27 cellular contexts compared by ENCODE assay signal in genomic region chr16:56800355-56800754, GRCh38.
DNase-seq lines count a peak whose midpoint lies in the region; ATAC-seq and TF ChIP-seq lines count a peak whose summit lies in the region.
"Had no signal": no experiment of that assay in that cellular context is flagged by ENCODE, and none has a peak within 500 bp of the region (broad histone marks: within the 10 kb centered on the region; RNA-seq: fewer than 3 reads in every experiment).

No MANE protein-coding gene starts in this region.

- ATAC-seq in HG02973 (IDR thresholded peaks at IDR 0.05; ENCODE audit: unreplicated experiment) = no peak
- ATAC-seq: effector memory CD8-positive, alpha-beta T cell; K562; naive thymus-derived CD4-positive, alpha-beta T cell had no signal

- no peak for TF ChIP-seq CTCF in WERI-Rb-1 (IDR thresholded peaks at IDR 0.05; ENCODE audit: low read depth, low read length)
- no peak for TF ChIP-seq CTCF in epithelial cell of proximal tubule (conservative IDR thresholded peaks at IDR 0.05; ENCODE audit: low read depth, low read length)

- H3K36me3 ChIP-seq in WERI-Rb-1 (no peaks in the 10 kb centered on the region; the same call in 1 of the 2 replicates), trophoblast cell (ENCODE audit: control insufficient read depth in 1 of 2, insufficient read depth in 2 of 2, low read length in 2 of 2) (peaks cover 0 to 6% of the 10 kb centered on the region in 2 experiments)
- H3K36me3 ChIP-seq: right atrium auricular region, thyroid gland had no signal

- no peak overlapping the region for H2AK5ac ChIP-seq in trophoblast cell (ENCODE audit: low read length)

- H3K9me3 ChIP-seq in WERI-Rb-1 (ENCODE audit: severe bottlenecking) (no peaks in the 10 kb centered on the region), trophoblast cell (ENCODE audit: insufficient read depth, low read depth, low read length) (no peaks in the 10 kb centered on the region)
- H3K9me3 ChIP-seq: BLaER1, esophagus squamous epithelium, right atrium auricular region, thyroid gland had no signal

- no peak overlapping the region for H4K8ac ChIP-seq in trophoblast cell (ENCODE audit: low read depth, low read length)

- peak overlapping the region; percentile 42 for H3K27ac ChIP-seq in WERI-Rb-1
- H3K27ac ChIP-seq in trophoblast cell (ENCODE audit: low read depth, low read length) = peak overlapping the region; percentile 28
- H3K27ac ChIP-seq: BLaER1, esophagus squamous epithelium, right atrium auricular region, thyroid gland had no signal

- no peak overlapping the region for H3K23ac ChIP-seq in trophoblast cell (ENCODE audit: low read length)

- WGBS in trophoblast cell (ENCODE audit: extremely low coverage, insufficient coverage, insufficient read length) = no CpG with 5 or more reads among the region's 1 CpG

- H3K79me2 ChIP-seq in trophoblast cell (ENCODE audit: control insufficient read depth, insufficient read depth, low read length, poor library complexity) = no peaks in the 10 kb centered on the region

- no peak overlapping the region for H3K9ac ChIP-seq in trophoblast cell (ENCODE audit: low read length)
- H3K9ac ChIP-seq: BLaER1 had no signal

- in situ Hi-C loops in G401 (cut with HindIII; ENCODE audit: low sequenced_read_pairs) = no loop called here

- H3K18ac ChIP-seq in trophoblast cell (ENCODE audit: low read length) = no peak overlapping the region

- H3K4me3 ChIP-seq in WERI-Rb-1 (ENCODE audit: low read depth, low read length) = no peak overlapping the region
- no peak overlapping the region for H3K4me3 ChIP-seq in epithelial cell of proximal tubule (ENCODE audit: low read depth, low read length)
- H3K4me3 ChIP-seq in trophoblast cell (ENCODE audit: low read depth, low read length) = no peak overlapping the region
- H3K4me3 ChIP-seq: BLaER1, esophagus squamous epithelium, K562, right atrium auricular region, thyroid gland had no signal

- H4K91ac ChIP-seq in trophoblast cell (ENCODE audit: low read depth, low read length) = no peak overlapping the region

- H3K4me2 ChIP-seq in trophoblast cell (ENCODE audit: low read length) = no peak overlapping the region
- H3K4me2 ChIP-seq: BLaER1 had no signal

- H4K12ac ChIP-seq in trophoblast cell (ENCODE audit: low read depth, low read length) = no peak overlapping the region

- H2BK12ac ChIP-seq in trophoblast cell (ENCODE audit: low read length) = no peak overlapping the region

- no peaks in the 10 kb centered on the region for H3K79me1 ChIP-seq in trophoblast cell (ENCODE audit: low read length)

- no peak overlapping the region for H3K14ac ChIP-seq in trophoblast cell (ENCODE audit: low read length)

- DNase-seq in G401 (ENCODE audit: low spot score) (peak; percentile 39), WERI-Rb-1 (no peak), epithelial cell of proximal tubule (ENCODE audit: low read depth) (peak; percentile 40), trophoblast cell (peak; percentile 66 to 85), LoVo (ENCODE audit: low spot score) (no peak), DMS53 (lab: John Stamatoyannopoulos, UW) (no peak)
- DNase-seq: activated CD4-positive, alpha-beta T cell treated with anti-CD3 and anti-CD28 coated beads for 4 hours; activated naive CD4-positive, alpha-beta T cell treated with anti-CD3 and anti-CD28 coated beads for 36 hours; activated T-cell treated with anti-CD3 and anti-CD28 coated beads, Interleukin-2, amount 50 U/mL, for 48 hours; Calu3; effector memory CD8-positive, alpha-beta T cell; esophagus squamous epithelium; glutamatergic neuron; HCEC 1CT; mesendoderm; naive thymus-derived CD4-positive, alpha-beta T cell; NCI-H1694; NCI-H2171 treated with DMSO at 0.1 percent for 48 hours; occipital lobe; SHP77; stimulated activated CD4-positive, alpha-beta T cell treated with anti-CD3 and anti-CD28 coated beads, Interleukin-12 subunit alpha, Interleukin-12 subunit beta, amount 100 ng/mL, for 4 hours; T-helper 1 cell; thyroid gland had no signal

- peaks cover 0 to 12% of the 10 kb centered on the region in 2 experiments for H3K4me1 ChIP-seq in trophoblast cell (ENCODE audit: control insufficient read depth in 1 of 2, insufficient read depth in 2 of 2, low read length in 2 of 2)
- H3K4me1 ChIP-seq: BLaER1, esophagus squamous epithelium, right atrium auricular region, thyroid gland had no signal

- H2BK120ac ChIP-seq in trophoblast cell (ENCODE audit: insufficient read depth, low read length, poor library complexity) = no peak overlapping the region

- H3K4ac ChIP-seq in trophoblast cell (ENCODE audit: low read depth, low read length) = no peak overlapping the region

- H2BK5ac ChIP-seq in trophoblast cell (ENCODE audit: low read depth, low read length, poor library complexity) = no peak overlapping the region

- no peak overlapping the region for H2AFZ ChIP-seq in trophoblast cell (ENCODE audit: insufficient read depth, low read length, poor library complexity)

- H3K27me3 ChIP-seq in WERI-Rb-1 (ENCODE audit: insufficient read depth, low read depth, severe bottlenecking) = no peaks in the 10 kb centered on the region
- no peaks in the 10 kb centered on the region for H3K27me3 ChIP-seq in trophoblast cell (ENCODE audit: insufficient read depth, low read length)
- H3K27me3 ChIP-seq: BLaER1, esophagus squamous epithelium, right atrium auricular region, thyroid gland had no signal

Comparison
In these comparisons a context has a peak if more than half of its experiments do, and no peak if none do; other contexts are left out.
1. DNase-seq: peak in G401 (single experiment), epithelial cell of proximal tubule (single experiment) and trophoblast cell (2 of 2); none in WERI-Rb-1 (single experiment), LoVo (single experiment) and DMS53 (single experiment).